In genomic region chr1:116986531-116987255, GRCh38 we compare ENCODE assay signal across 11 cellular contexts.
DNase-seq lines count a peak whose midpoint lies in the region; ATAC-seq lines count a peak whose summit lies in the region.
"Had no signal": no experiment of that assay in that cellular context is flagged by ENCODE, and none has a peak within 500 bp of the region (broad histone marks: within the 10 kb centered on the region; RNA-seq: fewer than 3 reads in every experiment).

No MANE protein-coding gene starts in this region.

- peaks cover 2% of the 10 kb centered on the region for H3K36me3 Mint-ChIP-seq in activated naive CD8-positive, alpha-beta T cell treated with anti-CD3 and anti-CD28 coated beads, Interleukin-2, amount 50 U/mL, for 24 hours (ENCODE audit: low read depth)

- H3K4me1 Mint-ChIP-seq in activated naive CD8-positive, alpha-beta T cell treated with anti-CD3 and anti-CD28 coated beads, Interleukin-2, amount 50 U/mL, for 24 hours = peaks cover 52% of the 10 kb centered on the region

- H3K27ac Mint-ChIP-seq in activated naive CD8-positive, alpha-beta T cell treated with anti-CD3 and anti-CD28 coated beads, Interleukin-2, amount 50 U/mL, for 24 hours = peak overlapping the region; percentile 89

- peak; percentile 65 for ATAC-seq in activated naive CD8-positive, alpha-beta T cell treated with anti-CD3 and anti-CD28 coated beads, Interleukin-2, amount 50 U/mL, for 24 hours
- no peak for ATAC-seq in GM21447 (IDR thresholded peaks at IDR 0.05; ENCODE audit: unreplicated experiment)
- no peak for ATAC-seq in GM19467 (IDR thresholded peaks at IDR 0.05; ENCODE audit: unreplicated experiment)

- H3K27me3 Mint-ChIP-seq in activated naive CD8-positive, alpha-beta T cell treated with anti-CD3 and anti-CD28 coated beads, Interleukin-2, amount 50 U/mL, for 24 hours = no peaks in the 10 kb centered on the region

- H3K9me3 Mint-ChIP-seq in activated naive CD8-positive, alpha-beta T cell treated with anti-CD3 and anti-CD28 coated beads, Interleukin-2, amount 50 U/mL, for 24 hours = no peaks in the 10 kb centered on the region

- H3K4me3 Mint-ChIP-seq in activated naive CD8-positive, alpha-beta T cell treated with anti-CD3 and anti-CD28 coated beads, Interleukin-2, amount 50 U/mL, for 24 hours = peak overlapping the region; percentile 66

- peak; percentile 15 for DNase-seq in GDM1 (lab: John Stamatoyannopoulos, UW)
- peak; percentile 23 to 33 for DNase-seq in activated CD4-positive, alpha-beta T cell treated with anti-CD3 and anti-CD28 coated beads, Interleukin-2, amount 50 U/mL, for 24 hours (ENCODE audit: low read depth in 1 of 2, low spot score in 1 of 2)
- peak; percentile 39 for DNase-seq in activated naive CD8-positive, alpha-beta T cell treated with anti-CD3 and anti-CD28 coated beads, Interleukin-2, amount 50 U/mL, for 24 hours
- peak; percentile 26 to 38 for DNase-seq in stimulated activated CD4-positive, alpha-beta T cell treated with anti-CD3 and anti-CD28 coated beads, Interleukin-1b, Interleukin-23, amount 100 ng/mL, for 4 hours (ENCODE audit: low read depth in 2 of 2)
- DNase-seq in MV-4-11 (lab: John Stamatoyannopoulos, UW) = no peak
- DNase-seq in AG08395 (ENCODE audit: low spot score) = no peak
- DNase-seq: C1 segment of cervical spinal cord, islet precursor cell, NCI-H2029 treated with DMSO at 0.1 percent for 48 hours had no signal

Comparison
In these comparisons a context has a peak if more than half of its experiments do, and no peak if none do; other contexts are left out.
1. DNase-seq: peak in GDM1 (single experiment), activated CD4-positive, alpha-beta T cell treated with anti-CD3 and anti-CD28 coated beads, Interleukin-2, amount 50 U/mL, for 24 hours (2 of 2), activated naive CD8-positive, alpha-beta T cell treated with anti-CD3 and anti-CD28 coated beads, Interleukin-2, amount 50 U/mL, for 24 hours (single experiment) and stimulated activated CD4-positive, alpha-beta T cell treated with anti-CD3 and anti-CD28 coated beads, Interleukin-1b, Interleukin-23, amount 100 ng/mL, for 4 hours (2 of 2); none in MV-4-11 (single experiment) and AG08395 (single experiment).